11 cellular contexts compared by ENCODE assay signal in genomic region chr1:155941845-155942507, GRCh38. TPM values are rescaled to one million over a fixed set of nuclear protein-coding genes. Genes with fewer than 3 reads are reported as not detected.
A peak's percentile ranks its signal among the peaks of the same experiment; 100 is the strongest.
DNase-seq lines count a peak whose midpoint lies in the region; ATAC-seq, FAIRE-seq and TF ChIP-seq lines count a peak whose summit lies in the region.
"Had no signal": no experiment of that assay in that cellular context is flagged by ENCODE, and none has a peak within 500 bp of the region (broad histone marks: within the 10 kb centered on the region; RNA-seq: fewer than 3 reads in every experiment).

No MANE protein-coding gene starts in this region.

- no peak for TF ChIP-seq CTCF in RWPE1 (conservative IDR thresholded peaks at IDR 0.05; ENCODE audit: low read depth)
- TF ChIP-seq CTCF in spleen (IDR thresholded peaks at IDR 0.05 in 8 of 11, conservative IDR thresholded peaks at IDR 0.05 in 3 of 11): no peak
- no peak for TF ChIP-seq CTCF in D721Med (IDR thresholded peaks at IDR 0.05; ENCODE audit: insufficient read depth, missing control alignments)
- TF ChIP-seq CTCF in GM10248 (IDR thresholded peaks at IDR 0.05; ENCODE audit: control extremely low read depth, extremely low read depth, low read depth, missing control alignments): no peak

- H3K9me3 ChIP-seq in spleen: no peaks in the 10 kb centered on the region

- no peaks in the 10 kb centered on the region for H3K9me3 Mint-ChIP-seq in activated CD4-positive, alpha-beta T cell treated with anti-CD3 and anti-CD28 coated beads for 36 hours (ENCODE audit: low read depth)
- H3K9me3 Mint-ChIP-seq in immature natural killer cell: no peaks in the 10 kb centered on the region

- no peaks in the 10 kb centered on the region for H3K27me3 ChIP-seq in spleen (replicated peaks in 1 of 7)

- intact Hi-C loops in activated CD4-positive, alpha-beta T cell treated with anti-CD3 and anti-CD28 coated beads for 36 hours (cut with DNase I, micrococcal nuclease): no loop called here
- intact Hi-C loops in spleen (cut with DNase I; ENCODE audit: low total_unique reads): loop anchor here (5.0 kb wide), 1 partner anchor 40 kb away; no protein-coding TSS in a partner anchor

- peaks cover 24% of the 10 kb centered on the region for H3K36me3 Mint-ChIP-seq in activated CD4-positive, alpha-beta T cell treated with anti-CD3 and anti-CD28 coated beads for 36 hours (ENCODE audit: low read depth)
- peaks cover 0 to 10% (median 3%) of the 10 kb centered on the region in 3 donors for H3K36me3 Mint-ChIP-seq in immature natural killer cell

- H3K27ac ChIP-seq in RWPE1 (peak overlapping the region; percentile 87), epithelial cell of prostate (peak overlapping the region; percentile 82), spleen (peak overlapping the region; percentile 60 to 90 (median 79))

- POLR2A ChIA-PET in activated CD4-positive, alpha-beta T cell treated with anti-CD3 and anti-CD28 coated beads for 36 hours (lab: Charles Lee): interaction anchor here (0.6 to 1.0 kb wide), 2 partner anchors 37 to 267 kb away, joined by 3 read pairs; partner anchors contain the start of gene ARHGEF2
- POLR2A ChIA-PET in RWPE1 (lab: Yijun Ruan, JAX; ENCODE audit: low non-redundant PET) (no interaction called here), GM10248 (lab: Yijun Ruan, JAX) (interaction anchor here (1.0 kb wide), 1 partner anchor 8 kb away, joined by 3 read pairs; the partner anchor contains the start of gene KHDC4)

- peaks cover 73% of the 10 kb centered on the region for H3K4me1 Mint-ChIP-seq in activated CD4-positive, alpha-beta T cell treated with anti-CD3 and anti-CD28 coated beads for 36 hours
- H3K4me1 Mint-ChIP-seq in immature natural killer cell: peaks cover 46 to 49% of the 10 kb centered on the region in 2 donors

- H3K4me1 ChIP-seq in spleen: peaks cover 62 to 98% (median 91%) of the 10 kb centered on the region in 6 donors

- H3K27me3 Mint-ChIP-seq in activated CD4-positive, alpha-beta T cell treated with anti-CD3 and anti-CD28 coated beads for 36 hours: no peaks in the 10 kb centered on the region
- peaks cover 0 to 17% (median 9%) of the 10 kb centered on the region in 3 donors for H3K27me3 Mint-ChIP-seq in immature natural killer cell (ENCODE audit: low read depth in 3 of 3)

- CTCF ChIA-PET in activated CD4-positive, alpha-beta T cell treated with anti-CD3 and anti-CD28 coated beads for 36 hours (lab: Charles Lee): interaction anchor here (0.7 to 1.3 kb wide), 2 partner anchors 30 to 48 kb away, joined by 4 read pairs; no protein-coding TSS in a partner anchor
- CTCF ChIA-PET in RWPE1 (lab: Yijun Ruan, JAX) (interaction anchor here (1.4 kb wide), 1 partner anchor 13 kb away, joined by 6 read pairs; no protein-coding TSS in a partner anchor), GM10248 (lab: Yijun Ruan, JAX) (interaction anchor here (2.1 to 4.8 kb wide), 2 partner anchors 35 to 48 kb away, joined by 16 to 36 read pairs; partner anchors contain the start of gene ARHGEF2)

- FAIRE-seq in D721Med (lab: Jason Lieb, UNC): no peak

- ATAC-seq in activated CD4-positive, alpha-beta T cell treated with anti-CD3 and anti-CD28 coated beads for 36 hours: no peak

- H3K4me3 Mint-ChIP-seq in activated CD4-positive, alpha-beta T cell treated with anti-CD3 and anti-CD28 coated beads for 36 hours: no peak overlapping the region
- peak overlapping the region in 1 of 5 donors; percentile 30 for H3K4me3 Mint-ChIP-seq in immature natural killer cell

- no peak for TF ChIP-seq POLR2A in spleen (IDR thresholded peaks at IDR 0.05)

- WGBS in spleen, 5 donors: 71 to 94% (median 75%) methylated on average over 12 to 29 of the region's 29 CpGs

- H3K27ac Mint-ChIP-seq in activated CD4-positive, alpha-beta T cell treated with anti-CD3 and anti-CD28 coated beads for 36 hours: peak overlapping the region; percentile 92
- peak overlapping the region in 3 of 6 donors; percentile 36 to 48 (median 40) for H3K27ac Mint-ChIP-seq in immature natural killer cell

- H3K4me3 ChIP-seq in spleen: no peak overlapping the region

- no peak for DNase-seq in activated CD4-positive, alpha-beta T cell treated with anti-CD3 and anti-CD28 coated beads for 36 hours
- no peak for DNase-seq in activated CD4-positive, alpha-beta T cell treated with anti-CD3 and anti-CD28 coated beads, Interleukin-2, amount 50 U/mL, for 1 hour
- DNase-seq in RWPE1 (ENCODE audit: low spot score) (no peak), epithelial cell of prostate (ENCODE audit: low read depth, low spot score) (no peak), spleen (peak; percentile 80), immature natural killer cell (no peak), D721Med (ENCODE audit: insufficient read length, low spot score) (no peak), GM10248 (ENCODE audit: extremely low spot score) (no peak)
- DNase-seq: cerebellar nuclear complex, NCI-H510A had no signal

- H3K36me3 ChIP-seq in spleen: peaks cover 0 to 16% (median 3%) of the 10 kb centered on the region in 6 donors

RNA-seq across cellular contexts. Expression of gene RXFP4, which starts 0.5 kb away (rescaled TPM):
- not detected for total RNA-seq in activated CD4-positive, alpha-beta T cell treated with anti-CD3 and anti-CD28 coated beads for 36 hours
- under 1 TPM in 1 of 7 donors, not detected in 6; 0.88 TPM for total RNA-seq in spleen
- polyA plus RNA-seq in spleen (under 1 TPM in 1 of 3 donors, not detected in 2; 0.06 TPM), immature natural killer cell (under 1 TPM in 1 of 3 donors, not detected in 2; 0.78 TPM)
- total RNA-seq: subcutaneous adipose tissue had no signal

RNA-seq across cellular contexts. Expression of gene KHDC4, which starts 7.8 kb away (rescaled TPM):
- total RNA-seq in activated CD4-positive, alpha-beta T cell treated with anti-CD3 and anti-CD28 coated beads for 36 hours: 10 to 100 TPM; 68.7 to 97.5 TPM
- 10 to 100 TPM; 43.2 to 70.5 (median 59.3) TPM for total RNA-seq in spleen
- polyA plus RNA-seq in spleen (10 to 100 TPM; 24.9 to 33.8 (median 29.3) TPM), immature natural killer cell (1 to 10 TPM; 1.0 to 7.0 (median 4.1) TPM)

RNA-seq across cellular contexts. Expression of gene RIT1, which starts 30.8 kb away (rescaled TPM):
- 10 to 100 TPM; 20.3 to 23.0 TPM for total RNA-seq in activated CD4-positive, alpha-beta T cell treated with anti-CD3 and anti-CD28 coated beads for 36 hours
- total RNA-seq in spleen: 10 to 100 TPM; 48.1 to 66.2 (median 52.6) TPM
- polyA plus RNA-seq in spleen (10 to 100 TPM in 2 of 3 donors, 1 to 10 TPM in 1; 9.0 to 16.3 (median 10.2) TPM), immature natural killer cell (10 to 100 TPM; 27.1 to 33.5 (median 29.0) TPM)

RNA-seq across cellular contexts. Expression of gene ARHGEF2, which starts 36.4 kb away (rescaled TPM):
- total RNA-seq in activated CD4-positive, alpha-beta T cell treated with anti-CD3 and anti-CD28 coated beads for 36 hours: 100 to 1,000 TPM; 135 to 216 TPM
- total RNA-seq in spleen: 100 to 1,000 TPM; 129 to 228 (median 192) TPM
- 10 to 100 TPM; 45.1 to 83.0 (median 63.4) TPM for polyA plus RNA-seq in spleen
- 10 to 100 TPM in 2 of 3 donors, 1 to 10 TPM in 1; 7.2 to 33.5 (median 11.7) TPM for polyA plus RNA-seq in immature natural killer cell
